Comparison of ENCODE assay signal across 11 cellular contexts in the genomic region with DNA sequence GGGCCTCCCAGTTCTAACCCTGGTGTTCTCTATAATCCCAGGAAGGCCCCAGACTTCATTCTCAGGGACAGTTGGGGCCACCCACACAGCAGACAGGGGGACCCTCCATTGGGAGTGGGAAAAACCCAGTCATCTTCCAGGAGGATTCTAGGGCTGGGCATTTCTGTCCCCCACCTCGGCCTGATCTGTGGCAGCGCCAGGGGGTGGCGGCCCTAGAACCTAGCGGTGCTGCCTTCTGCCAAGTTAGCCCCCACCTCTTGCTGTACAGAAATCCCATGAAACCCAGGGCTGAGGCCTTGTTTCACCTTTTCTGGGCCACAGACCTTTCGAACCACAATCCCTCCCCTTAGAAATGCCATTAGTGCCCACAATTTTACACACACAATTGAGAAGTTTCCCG. TPM values are rescaled to one million over a fixed set of nuclear protein-coding genes. Genes with fewer than 3 reads are reported as not detected.
"Had no signal": no experiment of that assay in that cellular context is flagged by ENCODE, and none has a peak within 500 bp of the region (broad histone marks: within the 10 kb centered on the region; RNA-seq: fewer than 3 reads in every experiment).

No MANE protein-coding gene starts in this region.

- H3K36me3 ChIP-seq: adrenal gland, left ventricle myocardium inferior, tibial artery, uterus had no signal

- H3K27ac ChIP-seq: left ventricle myocardium inferior, uterus had no signal

- H3K4me3 ChIP-seq: adrenal gland, left ventricle myocardium inferior, mucosa of descending colon, tibial artery, uterus had no signal

- H3K36me3 Mint-ChIP-seq: activated naive CD4-positive, alpha-beta T cell treated with anti-CD3 and anti-CD28 coated beads, Interleukin-2, amount 50 U/mL, for 72 hours; naive B cell had no signal

- H3K4me1 ChIP-seq: uterus had no signal

- H3K4me3 Mint-ChIP-seq: activated CD4-positive, alpha-beta T cell treated with anti-CD3 and anti-CD28 coated beads, Interleukin-2, amount 10 ng/mL, durations not matched to agents 24 days and 14 days; activated CD8-positive, alpha-beta T cell treated with anti-CD3 and anti-CD28 coated beads for 36 hours; activated T-cell treated with anti-CD3 and anti-CD28 coated beads, Interleukin-2, amount 50 U/mL, for 24 hours; T-helper 1 cell treated with Interleukin-12 subunit alpha and Interleukin-12 subunit beta and Interleukin-4 antibody, amounts not matched to agents 30 μg/mL and 1 μg/mL, for 36 hours had no signal

- H3K9me3 ChIP-seq: adrenal gland, left ventricle myocardium inferior, mucosa of descending colon, tibial artery, uterus had no signal

- H3K9me3 Mint-ChIP-seq: activated CD4-positive, alpha-beta T cell treated with anti-CD3 and anti-CD28 coated beads, Interleukin-2, amount 10 ng/mL, durations not matched to agents 24 days and 14 days; activated CD8-positive, alpha-beta T cell treated with anti-CD3 and anti-CD28 coated beads for 36 hours; activated naive CD4-positive, alpha-beta T cell treated with anti-CD3 and anti-CD28 coated beads, Interleukin-2, amount 50 U/mL, for 72 hours; activated T-cell treated with anti-CD3 and anti-CD28 coated beads, Interleukin-2, amount 50 U/mL, for 24 hours; naive B cell; T-helper 1 cell treated with Interleukin-12 subunit alpha and Interleukin-12 subunit beta and Interleukin-4 antibody, amounts not matched to agents 30 μg/mL and 1 μg/mL, for 36 hours had no signal

- H3K27me3 ChIP-seq: uterus had no signal

- H3K27ac Mint-ChIP-seq: activated CD4-positive, alpha-beta T cell treated with anti-CD3 and anti-CD28 coated beads, Interleukin-2, amount 10 ng/mL, durations not matched to agents 24 days and 14 days; activated CD8-positive, alpha-beta T cell treated with anti-CD3 and anti-CD28 coated beads for 36 hours; activated naive CD4-positive, alpha-beta T cell treated with anti-CD3 and anti-CD28 coated beads, Interleukin-2, amount 50 U/mL, for 72 hours; activated T-cell treated with anti-CD3 and anti-CD28 coated beads, Interleukin-2, amount 50 U/mL, for 24 hours; naive B cell; T-helper 1 cell treated with Interleukin-12 subunit alpha and Interleukin-12 subunit beta and Interleukin-4 antibody, amounts not matched to agents 30 μg/mL and 1 μg/mL, for 36 hours had no signal

RNA-seq across cellular contexts. Expression of a gene that starts 9.6 kb away (rescaled TPM):
- total RNA-seq: activated CD8-positive, alpha-beta T cell treated with anti-CD3 and anti-CD28 coated beads for 36 hours had no signal
